21 cellular contexts compared by ENCODE assay signal in the genomic region with DNA sequence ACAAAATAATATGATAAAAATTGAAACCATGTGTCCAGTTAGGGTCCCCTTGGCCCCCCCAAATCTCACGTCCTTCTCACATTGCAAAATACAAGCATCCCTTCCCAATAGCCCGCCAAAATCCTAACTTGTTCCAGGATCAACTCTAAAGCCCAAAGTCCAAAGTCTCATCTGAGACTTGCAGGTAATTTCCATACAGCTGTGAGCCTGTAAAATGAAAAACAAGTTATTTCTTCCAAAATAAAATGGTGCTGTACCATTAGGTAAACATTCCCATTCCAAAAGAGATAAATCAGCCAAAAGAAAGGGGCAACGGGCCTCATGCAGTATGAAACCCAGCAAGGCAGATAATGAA. TPM values are rescaled to one million over a fixed set of nuclear protein-coding genes. Genes with fewer than 3 reads are reported as not detected.
"Had no signal": no experiment of that assay in that cellular context is flagged by ENCODE, and none has a peak within 500 bp of the region (broad histone marks: within the 10 kb centered on the region; RNA-seq: fewer than 3 reads in every experiment).

No MANE protein-coding gene starts in this region.

- H3K36me3 ChIP-seq: WERI-Rb-1 had no signal

- H3K9me3 Mint-ChIP-seq: activated naive CD4-positive, alpha-beta T cell treated with anti-CD3 and anti-CD28 coated beads, Interleukin-2, amount 10 ng/mL, durations not matched to agents 7 days and 5 days had no signal

- H3K4me3 Mint-ChIP-seq: activated CD4-positive, alpha-beta memory T cell treated with anti-CD3 and anti-CD28 coated beads, Interleukin-2, amount 10 ng/mL, durations not matched to agents 7 days and 5 days; activated CD8-positive, alpha-beta memory T cell treated with anti-CD3 and anti-CD28 coated beads, Interleukin-2, amount 10 ng/mL, durations not matched to agents 7 days and 5 days; activated naive CD4-positive, alpha-beta T cell treated with anti-CD3 and anti-CD28 coated beads, Interleukin-2, amount 10 ng/mL, durations not matched to agents 7 days and 5 days; activated naive CD8-positive, alpha-beta T cell; activated naive CD8-positive, alpha-beta T cell treated with anti-CD3 and anti-CD28 coated beads, Interleukin-2, amount 50 U/mL, for 24 hours; brain had no signal

- H3K36me3 Mint-ChIP-seq: activated CD8-positive, alpha-beta memory T cell treated with anti-CD3 and anti-CD28 coated beads, Interleukin-2, amount 10 ng/mL, durations not matched to agents 7 days and 5 days; activated naive CD4-positive, alpha-beta T cell treated with anti-CD3 and anti-CD28 coated beads, Interleukin-2, amount 10 ng/mL, durations not matched to agents 7 days and 5 days; activated naive CD8-positive, alpha-beta T cell; brain had no signal

- DNase-seq: activated CD4-positive, alpha-beta memory T cell treated with anti-CD3 and anti-CD28 coated beads, Interleukin-2, amount 10 ng/mL, durations not matched to agents 7 days and 5 days; activated CD4-positive, alpha-beta T cell treated with anti-CD3 and anti-CD28 coated beads for 1 hour; activated CD4-positive, CD25-positive, alpha-beta regulatory T cell; activated CD8-positive, alpha-beta memory T cell treated with anti-CD3 and anti-CD28 coated beads for 24 hours; activated CD8-positive, alpha-beta memory T cell treated with anti-CD3 and anti-CD28 coated beads, Interleukin-2, amount 10 ng/mL, durations not matched to agents 7 days and 5 days; activated CD8-positive, alpha-beta memory T cell treated with anti-CD3 and anti-CD28 coated beads, Interleukin-2, amount 50 U/mL, for 48 hours; activated effector memory CD4-positive, alpha-beta T cell treated with Interleukin-2 at 50 U/mL for 16 hours; activated naive CD8-positive, alpha-beta T cell treated with anti-CD3 and anti-CD28 coated beads, Interleukin-2, amount 50 U/mL, for 24 hours; activated T-cell treated with anti-CD3 and anti-CD28 coated beads, Interleukin-2, amount 50 U/mL, for 48 hours; MV-4-11; SIG-M5; T-helper 1 cell; T-helper 9 cell had no signal

- H3K27ac ChIP-seq: KMS-11, RWPE1, WERI-Rb-1 had no signal

- H3K4me1 Mint-ChIP-seq: activated CD4-positive, alpha-beta memory T cell treated with anti-CD3 and anti-CD28 coated beads, Interleukin-2, amount 10 ng/mL, durations not matched to agents 7 days and 5 days; activated CD8-positive, alpha-beta memory T cell treated with anti-CD3 and anti-CD28 coated beads, Interleukin-2, amount 10 ng/mL, durations not matched to agents 7 days and 5 days; activated naive CD4-positive, alpha-beta T cell treated with anti-CD3 and anti-CD28 coated beads, Interleukin-2, amount 10 ng/mL, durations not matched to agents 7 days and 5 days; activated naive CD8-positive, alpha-beta T cell treated with anti-CD3 and anti-CD28 coated beads, Interleukin-2, amount 50 U/mL, for 24 hours had no signal

- H3K27me3 Mint-ChIP-seq: activated CD4-positive, alpha-beta memory T cell treated with anti-CD3 and anti-CD28 coated beads, Interleukin-2, amount 10 ng/mL, durations not matched to agents 7 days and 5 days; activated naive CD8-positive, alpha-beta T cell had no signal

- H3K4me2 ChIP-seq: KMS-11 had no signal

- H3K27ac Mint-ChIP-seq: activated CD4-positive, alpha-beta memory T cell treated with anti-CD3 and anti-CD28 coated beads, Interleukin-2, amount 10 ng/mL, durations not matched to agents 7 days and 5 days; activated CD8-positive, alpha-beta memory T cell treated with anti-CD3 and anti-CD28 coated beads, Interleukin-2, amount 10 ng/mL, durations not matched to agents 7 days and 5 days; activated naive CD4-positive, alpha-beta T cell treated with anti-CD3 and anti-CD28 coated beads, Interleukin-2, amount 10 ng/mL, durations not matched to agents 7 days and 5 days; activated naive CD8-positive, alpha-beta T cell; activated naive CD8-positive, alpha-beta T cell treated with anti-CD3 and anti-CD28 coated beads, Interleukin-2, amount 50 U/mL, for 24 hours had no signal

- H3K9ac ChIP-seq: KMS-11 had no signal

- FAIRE-seq: bronchial epithelial cell, RCC 7860 had no signal

RNA-seq across cellular contexts. Expression of a gene that starts 51.0 kb away (rescaled TPM):
- total RNA-seq: activated CD4-positive, alpha-beta memory T cell treated with anti-CD3 and anti-CD28 coated beads, Interleukin-2, amount 10 ng/mL, durations not matched to agents 7 days and 5 days; activated CD8-positive, alpha-beta memory T cell treated with anti-CD3 and anti-CD28 coated beads, Interleukin-2, amount 10 ng/mL, durations not matched to agents 7 days and 5 days had no signal
